In genomic region chr17:2485543-2485942, GRCh38 we compare ENCODE assay signal across 16 cellular contexts. TPM values are rescaled to one million over a fixed set of nuclear protein-coding genes. Genes with fewer than 3 reads are reported as not detected.
DNase-seq lines count a peak whose midpoint lies in the region; ATAC-seq, FAIRE-seq and TF ChIP-seq lines count a peak whose summit lies in the region.
"Had no signal": no experiment of that assay in that cellular context is flagged by ENCODE, and none has a peak within 500 bp of the region (broad histone marks: within the 10 kb centered on the region; RNA-seq: fewer than 3 reads in every experiment).

No MANE protein-coding gene starts in this region.

- intact Hi-C loops in ovary (cut with DNase I), result no loop called here

- TF ChIP-seq POLR2A in ovary (IDR thresholded peaks at IDR 0.05), result no peak

- TF ChIP-seq CTCF in epithelial cell of esophagus (IDR thresholded peaks at IDR 0.05; ENCODE audit: insufficient read depth, low read depth, low read length, missing control alignments) (no peak), ovary (IDR thresholded peaks at IDR 0.05) (no peak)

- no peaks in the 10 kb centered on the region for H3K36me3 ChIP-seq in BLaER1
- no peaks in the 10 kb centered on the region for H3K36me3 ChIP-seq in ovary
- H3K36me3 ChIP-seq: BE2C, brain microvascular endothelial cell, SJCRH30 had no signal

- DNase-seq in NCI-H2171 treated with DMSO at 0.1 percent for 48 hours (lab: John Stamatoyannopoulos, UW), result peak; percentile 76
- peak; percentile 82 for DNase-seq in epithelial cell of esophagus (ENCODE audit: low read depth)
- no peak for DNase-seq in ovary
- no peak for DNase-seq in urothelium cell line (ENCODE audit: low spot score)
- DNase-seq: activated CD4-positive, CD25-positive, alpha-beta regulatory T cell; activated T-cell treated with anti-CD3 and anti-CD28 coated beads, Interleukin-2, amount 50 U/mL, for 72 hours; BE2C; brain microvascular endothelial cell; GDM1; natural killer cell; SJCRH30 had no signal

- WGBS in ovary, 3 donors, result 70 to 74% (median 72%) methylated on average over 5 of the region's 5 CpGs

- H3K4me1 ChIP-seq in BLaER1 (peaks cover 90% of the 10 kb centered on the region), ovary (ENCODE audit: insufficient read depth) (peaks cover 15% of the 10 kb centered on the region)
- H3K4me1 ChIP-seq: BE2C, SJCRH30 had no signal

- no peak for FAIRE-seq in urothelium cell line (lab: Jason Lieb, UNC)
- FAIRE-seq: islet of Langerhans had no signal

- no peak for ATAC-seq in GM19397 (IDR thresholded peaks at IDR 0.05; ENCODE audit: unreplicated experiment)
- ATAC-seq in HG03439 (IDR thresholded peaks at IDR 0.05; ENCODE audit: unreplicated experiment), result no peak
- no peak for ATAC-seq in HG03457 (IDR thresholded peaks at IDR 0.05; ENCODE audit: unreplicated experiment)
- ATAC-seq: activated T-cell treated with anti-CD3 and anti-CD28 coated beads, Interleukin-2, amount 50 U/mL, for 72 hours; natural killer cell had no signal

- no peak overlapping the region for H3K27ac ChIP-seq in BLaER1
- H3K27ac ChIP-seq in ovary, result peak overlapping the region in 1 of 2 donors; percentile 45
- H3K27ac ChIP-seq: brain microvascular endothelial cell, SJCRH30 had no signal

- H3K9me3 ChIP-seq in BLaER1 (no peaks in the 10 kb centered on the region), ovary (no peaks in the 10 kb centered on the region)
- H3K9me3 ChIP-seq: BE2C, SJCRH30 had no signal

- H3K27me3 ChIP-seq in BLaER1 (no peaks in the 10 kb centered on the region), ovary (no peaks in the 10 kb centered on the region)
- H3K27me3 ChIP-seq: BE2C, brain microvascular endothelial cell, SJCRH30 had no signal

- H3K4me3 ChIP-seq in BLaER1 (no peak overlapping the region), epithelial cell of esophagus (ENCODE audit: low read length) (peak overlapping the region; percentile 41), ovary (peak overlapping the region; percentile 11)
- H3K4me3 ChIP-seq: SJCRH30 had no signal

- no peak for TF ChIP-seq EP300 in ovary (IDR thresholded peaks at IDR 0.05)

- no peak overlapping the region; the same call in 1 of the 2 replicates for H3K9ac ChIP-seq in BLaER1

- H3K4me2 ChIP-seq in BLaER1, result peak overlapping the region; percentile 87

- H4K20me1 ChIP-seq in BLaER1, result peaks cover 44% of the 10 kb centered on the region

RNA-seq across cellular contexts. Expression of gene METTL16, which starts 26.1 kb away (rescaled TPM):
- 10 to 100 TPM; 18.4 to 69.1 (median 42.7) TPM for total RNA-seq in ovary
- polyA plus RNA-seq in ovary, result 10 to 100 TPM; 26.3 to 26.8 TPM

Comparison
In these comparisons a context has a peak if more than half of its experiments do, and no peak if none do; other contexts are left out.
1. DNase-seq: peak in NCI-H2171 treated with DMSO at 0.1 percent for 48 hours (single experiment) and epithelial cell of esophagus (single experiment); none in ovary (0 of 5) and urothelium cell line (single experiment).